In the genomic region with DNA sequence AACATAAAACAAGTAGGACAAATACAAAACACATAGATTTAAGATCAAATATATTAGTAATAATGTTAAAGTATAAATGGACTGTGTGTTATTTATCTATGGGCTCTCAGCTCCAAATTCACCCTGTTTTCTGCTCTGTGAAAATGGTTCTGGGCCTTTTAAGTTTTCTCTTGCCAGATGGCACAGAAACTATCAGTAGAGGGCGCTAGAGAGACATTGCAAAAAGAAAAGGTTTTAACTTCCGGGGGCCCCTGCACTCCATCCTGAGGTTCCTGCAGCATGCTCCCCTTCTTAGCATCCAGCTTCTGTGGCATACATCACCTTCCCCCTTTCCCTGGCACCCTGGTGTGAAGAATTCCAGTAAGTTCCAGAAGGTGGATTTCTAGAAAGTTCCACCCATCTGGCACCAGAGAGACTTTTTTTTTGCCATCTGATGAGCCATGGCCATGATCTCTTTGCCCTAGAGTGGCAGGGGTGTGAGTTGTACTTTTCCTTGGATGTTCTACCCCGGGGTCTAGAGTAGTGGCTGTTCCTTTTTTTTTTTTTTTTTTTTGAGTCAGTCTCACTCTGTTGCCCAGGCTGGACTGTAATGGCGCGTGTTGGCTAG, we compare ENCODE assay signal across 1 cellular context.
TF ChIP-seq lines count a peak whose summit lies in the region.

No MANE protein-coding gene starts in this region.

TF ChIP-seq in K562, 482 proteins besides CTCF, POLR2A, EP300 and RAD21:
- TF ChIP-seq TRIM28 (IDR thresholded peaks at IDR 0.05) (0 out of 2 replicates have a peak, but pooled peaks have one; percentile 43), ZBTB17 (CRISPR knock-in tag; IDR thresholded peaks at IDR 0.05) (no peak), CBX3 (IDR thresholded peaks at IDR 0.05; ENCODE audit: borderline replicate concordance in 1 of 2, low read length in 2 of 2) (peak in 1 of 2 experiments; percentile 86; a peak in 2 of 3 replicates), PTRF (tag; IDR thresholded peaks at IDR 0.05) (no peak), GABPB1 (CRISPR knock-in tag; IDR thresholded peaks at IDR 0.05) (peak; percentile 34; the same call in 1 of the 2 replicates), ZNF695 (CRISPR knock-in tag; IDR thresholded peaks at IDR 0.05) (no peak)
- TF ChIP-seq, protein P1, sequence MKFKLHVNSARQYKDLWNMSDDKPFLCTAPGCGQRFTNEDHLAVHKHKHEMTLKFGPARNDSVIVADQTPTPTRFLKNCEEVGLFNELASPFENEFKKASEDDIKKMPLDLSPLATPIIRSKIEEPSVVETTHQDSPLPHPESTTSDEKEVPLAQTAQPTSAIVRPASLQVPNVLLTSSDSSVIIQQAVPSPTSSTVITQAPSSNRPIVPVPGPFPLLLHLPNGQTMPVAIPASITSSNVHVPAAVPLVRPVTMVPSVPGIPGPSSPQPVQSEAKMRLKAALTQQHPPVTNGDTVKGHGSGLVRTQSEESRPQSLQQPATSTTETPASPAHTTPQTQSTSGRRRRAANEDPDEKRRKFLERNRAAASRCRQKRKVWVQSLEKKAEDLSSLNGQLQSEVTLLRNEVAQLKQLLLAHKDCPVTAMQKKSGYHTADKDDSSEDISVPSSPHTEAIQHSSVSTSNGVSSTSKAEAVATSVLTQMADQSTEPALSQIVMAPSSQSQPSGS (CRISPR knock-in tag; IDR thresholded peaks at IDR 0.05): no peak
- TF ChIP-seq, protein P2, sequence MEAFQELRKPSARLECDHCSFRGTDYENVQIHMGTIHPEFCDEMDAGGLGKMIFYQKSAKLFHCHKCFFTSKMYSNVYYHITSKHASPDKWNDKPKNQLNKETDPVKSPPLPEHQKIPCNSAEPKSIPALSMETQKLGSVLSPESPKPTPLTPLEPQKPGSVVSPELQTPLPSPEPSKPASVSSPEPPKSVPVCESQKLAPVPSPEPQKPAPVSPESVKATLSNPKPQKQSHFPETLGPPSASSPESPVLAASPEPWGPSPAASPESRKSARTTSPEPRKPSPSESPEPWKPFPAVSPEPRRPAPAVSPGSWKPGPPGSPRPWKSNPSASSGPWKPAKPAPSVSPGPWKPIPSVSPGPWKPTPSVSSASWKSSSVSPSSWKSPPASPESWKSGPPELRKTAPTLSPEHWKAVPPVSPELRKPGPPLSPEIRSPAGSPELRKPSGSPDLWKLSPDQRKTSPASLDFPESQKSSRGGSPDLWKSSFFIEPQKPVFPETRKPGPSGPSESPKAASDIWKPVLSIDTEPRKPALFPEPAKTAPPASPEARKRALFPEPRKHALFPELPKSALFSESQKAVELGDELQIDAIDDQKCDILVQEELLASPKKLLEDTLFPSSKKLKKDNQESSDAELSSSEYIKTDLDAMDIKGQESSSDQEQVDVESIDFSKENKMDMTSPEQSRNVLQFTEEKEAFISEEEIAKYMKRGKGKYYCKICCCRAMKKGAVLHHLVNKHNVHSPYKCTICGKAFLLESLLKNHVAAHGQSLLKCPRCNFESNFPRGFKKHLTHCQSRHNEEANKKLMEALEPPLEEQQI (IDR thresholded peaks at IDR 0.05): 0 out of 2 replicates have a peak, but pooled peaks have one; percentile 18
- TF ChIP-seq, protein P3, sequence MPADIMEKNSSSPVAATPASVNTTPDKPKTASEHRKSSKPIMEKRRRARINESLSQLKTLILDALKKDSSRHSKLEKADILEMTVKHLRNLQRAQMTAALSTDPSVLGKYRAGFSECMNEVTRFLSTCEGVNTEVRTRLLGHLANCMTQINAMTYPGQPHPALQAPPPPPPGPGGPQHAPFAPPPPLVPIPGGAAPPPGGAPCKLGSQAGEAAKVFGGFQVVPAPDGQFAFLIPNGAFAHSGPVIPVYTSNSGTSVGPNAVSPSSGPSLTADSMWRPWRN (IDR thresholded peaks at IDR 0.05; ENCODE audit: low read depth): no peak
